Comparison of ENCODE assay signal across 8 cellular contexts in the genomic region with DNA sequence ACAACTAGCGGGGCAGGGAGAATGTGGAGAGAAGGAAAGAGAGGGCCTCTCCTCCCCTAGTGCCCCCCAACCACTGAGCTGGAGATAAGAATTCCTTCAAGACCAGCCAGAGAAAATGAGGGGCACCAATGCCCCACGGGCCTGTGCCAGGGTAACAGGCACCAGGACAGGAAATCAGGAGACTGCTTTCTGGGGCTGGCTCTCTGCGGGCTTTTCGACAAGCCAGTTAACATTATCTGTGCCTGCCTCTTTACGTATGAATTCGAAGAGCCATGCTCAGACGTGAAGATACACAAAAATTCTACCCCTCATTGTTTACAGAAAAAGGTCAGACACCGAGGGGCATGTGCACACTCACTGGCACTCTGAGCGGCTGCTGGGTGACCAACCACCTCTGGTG. TPM values are rescaled to one million over a fixed set of nuclear protein-coding genes. Genes with fewer than 3 reads are reported as not detected.
DNase-seq lines count a peak whose midpoint lies in the region; ATAC-seq and TF ChIP-seq lines count a peak whose summit lies in the region.

No MANE protein-coding gene starts in this region.

- TF ChIP-seq CTCF in body of pancreas (IDR thresholded peaks at IDR 0.05): no peak
- TF ChIP-seq CTCF in mesothelial cell of epicardium (IDR thresholded peaks at IDR 0.05; ENCODE audit: unreplicated experiment): no peak
- TF ChIP-seq CTCF in tibial nerve (IDR thresholded peaks at IDR 0.05): no peak

- peak overlapping the region; percentile 99 for H3K27ac Mint-ChIP-seq in activated naive CD4-positive, alpha-beta T cell treated with anti-CD3 and anti-CD28 coated beads, Interleukin-2, amount 10 ng/mL, durations not matched to agents 7 days and 5 days
- H3K27ac Mint-ChIP-seq in mesothelial cell of epicardium: peak overlapping the region; percentile 85

- H3K9me3 ChIP-seq in body of pancreas (no peaks in the 10 kb centered on the region), tibial nerve (no peaks in the 10 kb centered on the region)

- H3K4me3 ChIP-seq in body of pancreas (no peak overlapping the region), tibial nerve (no peak overlapping the region)

- CTCF ChIA-PET in activated naive CD4-positive, alpha-beta T cell treated with anti-CD3 and anti-CD28 coated beads, Interleukin-2, amount 10 ng/mL, durations not matched to agents 7 days and 5 days (lab: Charles Lee): interaction anchor here (0.6 to 4.0 kb wide), 6 partner anchors 30 to 133 kb away, joined by 3 to 30 read pairs (median 12); no protein-coding TSS in a partner anchor

- H3K27ac ChIP-seq in body of pancreas (peak overlapping the region; percentile 84 to 96 (median 90)), tibial nerve (peak overlapping the region in 3 of 4 donors; percentile 71 to 92 (median 88))

- H3K9me3 Mint-ChIP-seq in activated naive CD4-positive, alpha-beta T cell treated with anti-CD3 and anti-CD28 coated beads, Interleukin-2, amount 10 ng/mL, durations not matched to agents 7 days and 5 days: no peaks in the 10 kb centered on the region
- no peaks in the 10 kb centered on the region for H3K9me3 Mint-ChIP-seq in mesothelial cell of epicardium

- H3K4me1 Mint-ChIP-seq in activated naive CD4-positive, alpha-beta T cell treated with anti-CD3 and anti-CD28 coated beads, Interleukin-2, amount 10 ng/mL, durations not matched to agents 7 days and 5 days: peaks cover 98% of the 10 kb centered on the region
- H3K4me1 Mint-ChIP-seq in mesothelial cell of epicardium: peaks cover 42% of the 10 kb centered on the region

- H3K4me3 Mint-ChIP-seq in activated naive CD4-positive, alpha-beta T cell treated with anti-CD3 and anti-CD28 coated beads, Interleukin-2, amount 10 ng/mL, durations not matched to agents 7 days and 5 days: peak overlapping the region; percentile 87
- no peak overlapping the region for H3K4me3 Mint-ChIP-seq in mesothelial cell of epicardium

- no peaks in the 10 kb centered on the region for H3K27me3 ChIP-seq in body of pancreas
- no peaks in the 10 kb centered on the region for H3K27me3 ChIP-seq in tibial nerve

- intact Hi-C loops in body of pancreas (cut with DNase I): loop anchor here (5.0 kb wide), 1 partner anchor 47 kb away; no protein-coding TSS in a partner anchor

- H3K36me3 ChIP-seq in body of pancreas (replicated peaks in 1 of 2; ENCODE audit: insufficient read depth in 1 of 2, low read depth in 2 of 2) (peaks cover 0 to 7% of the 10 kb centered on the region in 2 donors), tibial nerve (peaks cover 0 to 59% (median 8%) of the 10 kb centered on the region in 3 donors)

- peaks cover 76% of the 10 kb centered on the region for H3K4me1 ChIP-seq in body of pancreas
- H3K4me1 ChIP-seq in tibial nerve: peaks cover 0 to 100% (median 83%) of the 10 kb centered on the region in 4 donors

- H3K36me3 Mint-ChIP-seq in activated naive CD4-positive, alpha-beta T cell treated with anti-CD3 and anti-CD28 coated beads, Interleukin-2, amount 10 ng/mL, durations not matched to agents 7 days and 5 days: peaks cover 84% of the 10 kb centered on the region
- peaks cover 29% of the 10 kb centered on the region for H3K36me3 Mint-ChIP-seq in mesothelial cell of epicardium

- H3K27me3 Mint-ChIP-seq in activated naive CD4-positive, alpha-beta T cell treated with anti-CD3 and anti-CD28 coated beads, Interleukin-2, amount 10 ng/mL, durations not matched to agents 7 days and 5 days: no peaks in the 10 kb centered on the region
- no peaks in the 10 kb centered on the region for H3K27me3 Mint-ChIP-seq in mesothelial cell of epicardium (ENCODE audit: low read depth)

- TF ChIP-seq EP300 in tibial nerve (IDR thresholded peaks at IDR 0.05): no peak

- no peak for DNase-seq in activated naive CD4-positive, alpha-beta T cell treated with anti-CD3 and anti-CD28 coated beads, Interleukin-2, amount 10 ng/mL, durations not matched to agents 7 days and 5 days
- DNase-seq in activated naive CD4-positive, alpha-beta T cell treated with anti-CD3 and anti-CD28 coated beads, Interleukin-2, amount 50 U/mL, for 16 hours: no peak
- DNase-seq in body of pancreas (peak in 1 of 4 donors; percentile 15), mesothelial cell of epicardium (ENCODE audit: low spot score in 2 of 2, unreplicated experiment in 2 of 2) (no peak), tibial nerve (ENCODE audit: low spot score in 2 of 2) (no peak), NCI-H774 (lab: John Stamatoyannopoulos, UW) (no peak), HPDE6-E6E7 (ENCODE audit: extremely low spot score) (no peak), midbrain (lab: John Stamatoyannopoulos, UW) (no peak)

- no peak for TF ChIP-seq POLR2A in body of pancreas (IDR thresholded peaks at IDR 0.05)
- TF ChIP-seq POLR2A in tibial nerve (IDR thresholded peaks at IDR 0.05): no peak

- no peak for ATAC-seq in body of pancreas

- WGBS in body of pancreas, 2 donors: 42 to 46% methylated on average over 9 of the region's 9 CpGs
- 42 to 50% methylated on average over 9 of the region's 9 CpGs for WGBS in tibial nerve, 2 donors

RNA-seq across cellular contexts. Expression of a gene that starts 52.1 kb away (rescaled TPM):
- 100 to 1,000 TPM; 294 to 323 TPM for total RNA-seq in body of pancreas
- total RNA-seq in mesothelial cell of epicardium: 321 to 346 TPM (median 341 TPM) in 3 replicates
- total RNA-seq in tibial nerve: 100 to 1,000 TPM; 361 to 406 (median 386) TPM
